In the genomic region with DNA sequence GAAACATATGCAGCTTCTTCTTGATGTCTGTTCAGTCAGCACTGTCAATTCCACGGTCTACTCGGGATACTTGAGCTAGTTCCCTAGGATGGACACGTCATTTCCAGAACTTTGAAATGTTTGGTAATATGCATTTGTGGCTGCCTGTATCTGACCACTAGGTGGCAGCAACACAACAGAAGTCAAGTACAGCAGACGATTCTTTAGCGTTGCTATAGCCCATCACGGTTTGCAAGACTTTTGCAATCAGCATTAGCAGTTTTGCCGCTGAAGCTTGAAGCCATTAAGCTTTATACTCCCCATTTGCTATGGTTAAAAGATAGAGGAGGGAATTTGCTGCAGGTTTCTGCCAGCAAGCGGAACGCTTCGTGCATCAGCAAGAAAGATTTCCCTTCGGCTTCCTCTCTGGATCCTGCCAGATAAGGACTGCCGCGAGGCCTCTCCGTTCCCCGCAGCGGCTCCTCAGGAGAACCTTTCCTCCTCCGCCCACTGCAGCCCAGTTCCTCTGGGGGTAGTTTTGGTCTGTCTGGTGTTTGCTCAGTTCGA, we compare ENCODE assay signal across 8 cellular contexts.
DNase-seq lines count a peak whose midpoint lies in the region; ATAC-seq and TF ChIP-seq lines count a peak whose summit lies in the region.

No MANE protein-coding gene starts in this region.

- no peaks in the 10 kb centered on the region for H3K4me1 ChIP-seq in colonic mucosa
- H3K4me1 ChIP-seq in left lung, result peaks cover 4 to 13% of the 10 kb centered on the region in 2 donors

- peak overlapping the region in 1 of 2 donors; percentile 3 for H3K9ac ChIP-seq in colonic mucosa (ENCODE audit: low read depth in 2 of 2, low read length in 2 of 2)

- TF ChIP-seq CTCF in GM12865 (IDR thresholded peaks at IDR 0.05; ENCODE audit: insufficient read depth, low read depth, low read length, missing control alignments) (peak; percentile 79), colonic mucosa (IDR thresholded peaks at IDR 0.05) (peak; percentile 83), left lung (IDR thresholded peaks at IDR 0.05) (peak; percentile 84 to 92)

- H3K27ac ChIP-seq in colonic mucosa, result no peak overlapping the region
- H3K27ac ChIP-seq in left lung, result no peak overlapping the region

- H3K27me3 ChIP-seq in colonic mucosa, result no peaks in the 10 kb centered on the region
- no peaks in the 10 kb centered on the region for H3K27me3 ChIP-seq in left lung

- intact Hi-C loops in colonic mucosa (cut with DNase I), result loop anchor here (2.0 to 5.0 kb wide), 2 partner anchors 121 to 201 kb away; no protein-coding TSS in a partner anchor
- intact Hi-C loops in left lung (cut with DNase I), result loop anchor here in 1 of 2 donors (5.0 kb wide), 1 partner anchor 201 kb away; no protein-coding TSS in a partner anchor

- H3K36me3 ChIP-seq in colonic mucosa (no peaks in the 10 kb centered on the region), left lung (no peaks in the 10 kb centered on the region)

- ATAC-seq in HG03108 (IDR thresholded peaks at IDR 0.05; ENCODE audit: unreplicated experiment), result peak; percentile 69
- ATAC-seq in left lung, result peak; percentile 99

- H3K4me3 ChIP-seq in GM12865 (ENCODE audit: low read depth, low read length), result no peak overlapping the region
- no peak overlapping the region for H3K4me3 ChIP-seq in colonic mucosa
- H3K4me3 ChIP-seq in left lung, result peak overlapping the region in 1 of 2 donors; percentile 16

- peak; percentile 92 for DNase-seq in GM12865 (ENCODE audit: low read depth)
- peak; percentile 37 for DNase-seq in NCI-H345 treated with DMSO at 0.1 percent for 48 hours (lab: John Stamatoyannopoulos, UW; ENCODE audit: unreplicated experiment)
- peak; percentile 46 to 71 for DNase-seq in activated CD4-positive, alpha-beta T cell treated with anti-CD3 and anti-CD28 coated beads for 24 hours (ENCODE audit: low read depth in 2 of 2)
- DNase-seq in colonic mucosa, result peak; percentile 83
- peak; percentile 57 to 77 for DNase-seq in left lung
- peak; percentile 52 for DNase-seq in stimulated activated CD4-positive, alpha-beta T cell treated with anti-CD3 and anti-CD28 coated beads, Interleukin-4, amount 100 ng/mL, for 1 hour
- DNase-seq in GOT3 (lab: John Stamatoyannopoulos, UW), result no peak

- no peaks in the 10 kb centered on the region for H3K9me3 ChIP-seq in colonic mucosa
- H3K9me3 ChIP-seq in left lung, result no peaks in the 10 kb centered on the region
